In the genomic region with DNA sequence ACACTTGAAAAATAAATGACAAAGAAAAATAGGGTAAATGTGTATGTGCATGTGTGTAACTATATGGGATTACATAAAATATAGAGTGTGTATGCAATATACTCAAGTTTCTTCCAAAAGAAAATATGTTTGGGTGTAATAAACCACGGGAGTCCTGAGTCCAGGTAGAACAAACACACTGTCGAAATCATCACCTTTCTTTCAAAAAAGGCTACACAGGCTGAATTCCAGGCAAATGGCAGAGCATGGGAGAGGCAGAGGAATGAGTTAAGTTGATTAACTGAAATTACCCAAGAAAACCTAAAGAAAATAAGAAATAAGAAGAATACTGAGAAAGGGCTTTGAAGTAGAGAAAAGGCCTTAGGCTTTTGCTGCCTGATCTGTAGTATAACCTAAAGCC, we compare ENCODE assay signal across 25 cellular contexts.
"Had no signal": no experiment of that assay in that cellular context is flagged by ENCODE, and none has a peak within 500 bp of the region (broad histone marks: within the 10 kb centered on the region; RNA-seq: fewer than 3 reads in every experiment).

No MANE protein-coding gene starts in this region.

- H3K27me3 ChIP-seq: ascending aorta, breast epithelium, cardiac muscle cell, colonic mucosa, esophagus squamous epithelium had no signal

- H3K9me3 Mint-ChIP-seq: activated CD8-positive, alpha-beta T cell treated with anti-CD3 and anti-CD28 coated beads for 36 hours; activated naive CD4-positive, alpha-beta T cell treated with anti-CD3 and anti-CD28 coated beads, Interleukin-2, amount 10 ng/mL, durations not matched to agents 7 days and 5 days; activated naive CD4-positive, alpha-beta T cell treated with anti-CD3 and anti-CD28 coated beads, Interleukin-2, amount 50 U/mL, for 72 hours; activated naive CD8-positive, alpha-beta T cell treated with anti-CD3 and anti-CD28 coated beads, Interleukin-2, amount 10 ng/mL, durations not matched to agents 7 days and 5 days; activated T-helper 1 cell treated with anti-CD3 and anti-CD28 coated beads, Interleukin-12 subunit alpha, Interleukin-12 subunit beta, Interleukin-2, Interleukin-4 antibody, amounts not matched to agents 30 ng/mL and 10 ng/mL and 1 ng/mL, durations not matched to agents 14 hours and 24 hours and 36 hours; brain had no signal

- H3K27me3 Mint-ChIP-seq: activated CD8-positive, alpha-beta T cell treated with anti-CD3 and anti-CD28 coated beads for 36 hours; activated naive CD4-positive, alpha-beta T cell treated with anti-CD3 and anti-CD28 coated beads, Interleukin-2, amount 10 ng/mL, durations not matched to agents 7 days and 5 days; activated naive CD8-positive, alpha-beta T cell treated with anti-CD3 and anti-CD28 coated beads, Interleukin-2, amount 10 ng/mL, durations not matched to agents 7 days and 5 days; brain had no signal

- ATAC-seq: activated CD8-positive, alpha-beta T cell treated with anti-CD3 and anti-CD28 coated beads for 36 hours; activated naive CD4-positive, alpha-beta T cell treated with anti-CD3 and anti-CD28 coated beads, Interleukin-2, amount 50 U/mL, for 72 hours had no signal

- H3K36me3 ChIP-seq: cardiac muscle cell, colonic mucosa had no signal

- DNase-seq: activated CD4-positive, alpha-beta T cell treated with anti-CD3 and anti-CD28 coated beads for 48 hours; activated CD4-positive, alpha-beta T cell treated with anti-CD3 and anti-CD28 coated beads, Interleukin-2, amount 50 U/mL, for 1 hour; activated CD4-positive, alpha-beta T cell treated with anti-CD3 and anti-CD28 coated beads, Interleukin-2, amount 50 U/mL, for 48 hours; activated CD8-positive, alpha-beta memory T cell treated with anti-CD3 and anti-CD28 coated beads for 24 hours; activated CD8-positive, alpha-beta T cell treated with anti-CD3 and anti-CD28 coated beads for 36 hours; activated gamma-delta T cell; activated naive CD4-positive, alpha-beta T cell; activated naive CD4-positive, alpha-beta T cell treated with anti-CD3 and anti-CD28 coated beads, Interleukin-2, amount 10 ng/mL, durations not matched to agents 7 days and 5 days; activated naive CD8-positive, alpha-beta T cell treated with anti-CD3 and anti-CD28 coated beads, Interleukin-2, amount 10 ng/mL, durations not matched to agents 7 days and 5 days; activated T-cell treated with anti-CD3 and anti-CD28 coated beads, Interleukin-2, amount 50 U/mL, for 48 hours; central memory CD4-positive, alpha-beta T cell; cerebellar nuclear complex; colonic mucosa; effector CD8-positive, alpha-beta T cell; esophagus squamous epithelium; foreskin melanocyte; head of caudate nucleus; T-helper 2 cell had no signal

- H3K4me3 Mint-ChIP-seq: activated CD8-positive, alpha-beta T cell treated with anti-CD3 and anti-CD28 coated beads for 36 hours; activated naive CD4-positive, alpha-beta T cell treated with anti-CD3 and anti-CD28 coated beads, Interleukin-2, amount 10 ng/mL, durations not matched to agents 7 days and 5 days; activated naive CD8-positive, alpha-beta T cell treated with anti-CD3 and anti-CD28 coated beads, Interleukin-2, amount 10 ng/mL, durations not matched to agents 7 days and 5 days; activated T-helper 1 cell treated with anti-CD3 and anti-CD28 coated beads, Interleukin-12 subunit alpha, Interleukin-12 subunit beta, Interleukin-2, Interleukin-4 antibody, amounts not matched to agents 30 ng/mL and 10 ng/mL and 1 ng/mL, durations not matched to agents 14 hours and 24 hours and 36 hours; brain had no signal

- H3K27ac ChIP-seq: breast epithelium, cardiac muscle cell, colonic mucosa, epithelial cell of prostate, esophagus squamous epithelium had no signal

- H3K27ac Mint-ChIP-seq: activated CD8-positive, alpha-beta T cell treated with anti-CD3 and anti-CD28 coated beads for 36 hours; activated naive CD4-positive, alpha-beta T cell treated with anti-CD3 and anti-CD28 coated beads, Interleukin-2, amount 10 ng/mL, durations not matched to agents 7 days and 5 days; activated naive CD4-positive, alpha-beta T cell treated with anti-CD3 and anti-CD28 coated beads, Interleukin-2, amount 50 U/mL, for 72 hours; activated naive CD8-positive, alpha-beta T cell treated with anti-CD3 and anti-CD28 coated beads, Interleukin-2, amount 10 ng/mL, durations not matched to agents 7 days and 5 days; activated T-helper 1 cell treated with anti-CD3 and anti-CD28 coated beads, Interleukin-12 subunit alpha, Interleukin-12 subunit beta, Interleukin-2, Interleukin-4 antibody, amounts not matched to agents 30 ng/mL and 10 ng/mL and 1 ng/mL, durations not matched to agents 14 hours and 24 hours and 36 hours had no signal

- H3K4me3 ChIP-seq: ascending aorta, breast epithelium, cardiac muscle cell, colonic mucosa, esophagus squamous epithelium had no signal

- H3K4me1 ChIP-seq: breast epithelium, colonic mucosa had no signal

- H3K9me3 ChIP-seq: ascending aorta, breast epithelium, colonic mucosa, esophagus squamous epithelium had no signal

- H3K4me1 Mint-ChIP-seq: brain had no signal
